Comparison of ENCODE assay signal across 17 cellular contexts in the genomic region with DNA sequence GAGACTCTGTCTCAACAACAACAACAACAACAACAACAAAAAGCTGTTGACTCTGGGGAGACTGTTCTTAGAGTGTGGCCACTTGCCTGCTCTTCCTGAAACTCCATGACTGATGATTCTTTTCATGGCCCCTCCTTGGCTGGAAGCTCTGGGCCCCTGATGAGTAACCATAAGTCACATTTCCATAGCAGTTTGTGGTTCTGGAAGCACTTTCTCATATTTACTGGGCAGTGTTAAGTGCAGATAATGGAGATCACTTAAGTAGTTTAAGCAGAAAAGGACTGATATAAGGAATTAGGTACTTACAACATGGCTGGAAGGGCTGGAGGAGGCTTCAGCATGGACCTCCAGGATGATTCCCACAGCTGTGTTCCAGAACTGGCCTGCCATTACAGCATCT.
A peak's percentile ranks its signal among the peaks of the same experiment; 100 is the strongest.
DNase-seq lines count a peak whose midpoint lies in the region; ATAC-seq and TF ChIP-seq lines count a peak whose summit lies in the region.
"Had no signal": no experiment of that assay in that cellular context is flagged by ENCODE, and none has a peak within 500 bp of the region (broad histone marks: within the 10 kb centered on the region; RNA-seq: fewer than 3 reads in every experiment).

No MANE protein-coding gene starts in this region.

- H2AFZ ChIP-seq in osteoblast (ENCODE audit: low read length), result no peak overlapping the region

- H3K9me3 ChIP-seq in osteoblast (ENCODE audit: low read depth, low read length), result no peaks in the 10 kb centered on the region
- H3K9me3 ChIP-seq: ovary had no signal

- ATAC-seq in GM18873 (IDR thresholded peaks at IDR 0.05; ENCODE audit: low FRiP score, unreplicated experiment), result no peak
- ATAC-seq: T-cell had no signal

- H3K4me3 ChIP-seq in cardiac fibroblast (replicated peaks in 1 of 2; ENCODE audit: low read depth in 2 of 2, low read length in 2 of 2) (no peak overlapping the region), osteoblast (ENCODE audit: insufficient read depth, low read length) (no peak overlapping the region)
- H3K4me3 ChIP-seq: GM23338, ovary had no signal

- no peaks in the 10 kb centered on the region for H3K79me2 ChIP-seq in osteoblast (ENCODE audit: insufficient read depth, low read length)

- no peaks in the 10 kb centered on the region for H3K36me3 ChIP-seq in osteoblast (ENCODE audit: insufficient read depth, low read length)
- H3K36me3 ChIP-seq: ovary had no signal

- no peaks in the 10 kb centered on the region for H3K27me3 ChIP-seq in osteoblast (ENCODE audit: insufficient read depth, low read length)
- H3K27me3 ChIP-seq: ovary had no signal

- peak overlapping the region; percentile 42 for H3K27ac ChIP-seq in osteoblast (ENCODE audit: low read depth, low read length)
- H3K27ac ChIP-seq: ovary had no signal

- H3K4me2 ChIP-seq in osteoblast (ENCODE audit: insufficient read depth, low read length), result peak overlapping the region; percentile 46

- DNase-seq in activated CD4-positive, alpha-beta T cell treated with anti-CD3 and anti-CD28 coated beads for 48 hours, result peak; percentile 27
- no peak for DNase-seq in activated CD4-positive, alpha-beta T cell treated with anti-CD3 and anti-CD28 coated beads, Interleukin-2, amount 50 U/mL, for 4 hours
- DNase-seq in MV-4-11 (lab: John Stamatoyannopoulos, UW) (peak; percentile 5), cardiac fibroblast (ENCODE audit: low read depth in 2 of 2) (peak; percentile 50 to 87), osteoblast (ENCODE audit: insufficient read length, low spot score, missing footprints) (peak; percentile 94), NCI-H187 (lab: John Stamatoyannopoulos, UW) (no peak), OCI-M1 (lab: John Stamatoyannopoulos, UW) (no peak)
- DNase-seq: activated CD4-positive, alpha-beta T cell treated with anti-CD3 and anti-CD28 coated beads for 4 hours; activated effector memory CD4-positive, alpha-beta T cell treated with Interleukin-2 at 50 U/mL for 16 hours; cerebellar nuclear complex; erythroblast; midbrain; NCI-H1417 treated with DMSO at 0.1 percent for 48 hours; ovary; T-cell had no signal

- H3K4me1 ChIP-seq in osteoblast (ENCODE audit: insufficient read depth, low read length), result peaks cover 47% of the 10 kb centered on the region

- TF ChIP-seq CTCF in cardiac fibroblast (IDR thresholded peaks at IDR 0.05; ENCODE audit: low read depth, low read length) (no peak), osteoblast (IDR thresholded peaks at IDR 0.05; ENCODE audit: extremely low read depth, low read depth, low read length) (no peak)

- no peaks in the 10 kb centered on the region for H4K20me1 ChIP-seq in osteoblast (ENCODE audit: insufficient read depth, low read length)

Comparison
In these comparisons a context has a peak if more than half of its experiments do, and no peak if none do; other contexts are left out.
1. DNase-seq: peak in activated CD4-positive, alpha-beta T cell treated with anti-CD3 and anti-CD28 coated beads for 48 hours (single experiment), MV-4-11 (single experiment), cardiac fibroblast (2 of 2) and osteoblast (single experiment); none in activated CD4-positive, alpha-beta T cell treated with anti-CD3 and anti-CD28 coated beads, Interleukin-2, amount 50 U/mL, for 4 hours (0 of 2), NCI-H187 (0 of 2) and OCI-M1 (single experiment).